Comparison of ENCODE assay signal across 10 cellular contexts in genomic region chr19:48481846-48482639, GRCh38. TPM values are rescaled to one million over a fixed set of nuclear protein-coding genes. Genes with fewer than 3 reads are reported as not detected.
A peak's percentile ranks its signal among the peaks of the same experiment; 100 is the strongest.
DNase-seq lines count a peak whose midpoint lies in the region; ATAC-seq, FAIRE-seq and TF ChIP-seq lines count a peak whose summit lies in the region.
"Had no signal": no experiment of that assay in that cellular context is flagged by ENCODE, and none has a peak within 500 bp of the region (broad histone marks: within the 10 kb centered on the region; RNA-seq: fewer than 3 reads in every experiment).

No MANE protein-coding gene starts in this region.

- in situ Hi-C loops in GM12878 (cut with MboI): no loop called here

- no peak for TF ChIP-seq EP300 in GM12878 (IDR thresholded peaks at IDR 0.05; ENCODE audit: borderline replicate concordance in 1 of 2, control insufficient read depth in 1 of 2, low read depth in 2 of 2, low read length in 2 of 2)

- H3K9ac ChIP-seq in GM12878 (ENCODE audit: control insufficient read depth, insufficient read depth, low read length): no peak overlapping the region

- no peak for TF ChIP-seq RAD21 in GM12878 (IDR thresholded peaks at IDR 0.05; ENCODE audit: insufficient read depth, low read depth, low read length)

- 84% methylated on average over 7 of the region's 7 CpGs for WGBS in GM12878 (ENCODE audit: insufficient coverage, insufficient replicate concordance, low lambda C conversion rate, missing lambda C conversion rate)

- H3K9me3 ChIP-seq in GM12878 (replicated peaks; ENCODE audit: control insufficient read depth, insufficient read depth, low read length): no peaks in the 10 kb centered on the region
- H3K9me3 ChIP-seq: prostate gland had no signal

- H3K79me2 ChIP-seq in GM12878 (ENCODE audit: control insufficient read depth, insufficient read depth, low read length): no peaks in the 10 kb centered on the region

- ATAC-seq in GM12878: no peak
- no peak for ATAC-seq in naive thymus-derived CD8-positive, alpha-beta T cell

- no peak for FAIRE-seq in GM12878 (lab: Jason Lieb, UNC)

- SMC1A ChIA-PET in GM12878 (lab: Charles Lee; ENCODE audit: uncharacterized antibody, unreplicated experiment): no interaction called here

- no peaks in the 10 kb centered on the region for H3K36me3 ChIP-seq in GM12878 (ENCODE audit: control insufficient read depth in 2 of 2, insufficient read depth in 2 of 2, low read length in 1 of 2)
- H3K36me3 ChIP-seq: prostate gland had no signal

- H2AFZ ChIP-seq in GM12878 (ENCODE audit: control insufficient read depth, low read depth, low read length): no peak overlapping the region

- no peak overlapping the region for H3K4me3 ChIP-seq in GM12878

- H3K27me3 ChIP-seq in GM12878 (replicated peaks in 1 of 2; ENCODE audit: control insufficient read depth in 2 of 2, insufficient read depth in 2 of 2, low read length in 1 of 2): no peaks in the 10 kb centered on the region

- H4K20me1 ChIP-seq in GM12878 (ENCODE audit: control insufficient read depth, insufficient read depth): no peaks in the 10 kb centered on the region

- peaks cover 14% of the 10 kb centered on the region for H3K36me3 Mint-ChIP-seq in HFFc6 (ENCODE audit: low read depth)
- H3K36me3 Mint-ChIP-seq in naive thymus-derived CD8-positive, alpha-beta T cell: peaks cover 0 to 6% (median 0%) of the 10 kb centered on the region in 3 donors

- no peaks in the 10 kb centered on the region for H3K9me3 Mint-ChIP-seq in HFFc6
- H3K9me3 Mint-ChIP-seq in naive thymus-derived CD8-positive, alpha-beta T cell: no peaks in the 10 kb centered on the region

- intact Hi-C loops in GM12878 (cut with micrococcal nuclease; ENCODE audit: unreplicated experiment): no loop called here

- CTCF ChIA-PET in GM12878 (lab: Yijun Ruan, JAX): interaction anchor here (0.7 to 2.2 kb wide), 2 partner anchors 8 kb away, joined by 3 to 10 read pairs; no protein-coding TSS in a partner anchor

- peaks cover 49% of the 10 kb centered on the region for H3K4me1 Mint-ChIP-seq in HFFc6 (ENCODE audit: low read depth)
- peaks cover 13 to 38% (median 25%) of the 10 kb centered on the region in 4 donors for H3K4me1 Mint-ChIP-seq in naive thymus-derived CD8-positive, alpha-beta T cell

- no peak for TF ChIP-seq POLR2A in GM12878 (IDR thresholded peaks at IDR 0.05; ENCODE audit: low read depth, low read length)

- DNase-seq in NCI-H82 (lab: John Stamatoyannopoulos, UW) (peak; percentile 49), NCI-H82 treated with DMSO at 0.1 percent for 48 hours (lab: John Stamatoyannopoulos, UW; ENCODE audit: unreplicated experiment) (no peak), HFFc6 (peak; percentile 60), GM12878 (ENCODE audit: low read depth, low spot score) (no peak), SW480 (ENCODE audit: low spot score) (no peak), NCI-H2171 (lab: John Stamatoyannopoulos, UW) (no peak), NCI-H1092 treated with DMSO at 0.1 percent for 48 hours (lab: John Stamatoyannopoulos, UW) (no peak)
- DNase-seq in naive thymus-derived CD8-positive, alpha-beta T cell: no peak
- DNase-seq: effector memory CD4-positive, alpha-beta T cell had no signal

- no peak overlapping the region for H3K4me2 ChIP-seq in GM12878 (ENCODE audit: control insufficient read depth, insufficient read depth)

- peaks cover 15% of the 10 kb centered on the region for H3K27me3 Mint-ChIP-seq in HFFc6 (ENCODE audit: insufficient read depth)
- no peaks in the 10 kb centered on the region for H3K27me3 Mint-ChIP-seq in naive thymus-derived CD8-positive, alpha-beta T cell

- TF ChIP-seq CTCF in HFFc6 (IDR thresholded peaks at IDR 0.05) (no peak), GM12878 (IDR thresholded peaks at IDR 0.05 in 2 of 3, conservative IDR thresholded peaks at IDR 0.05 in 1 of 3; ENCODE audit: control insufficient read depth in 2 of 3, extremely low read depth in 1 of 3, insufficient read depth in 1 of 3, low read depth in 3 of 3, low read length in 3 of 3) (no peak)

- TSS peak; percentile 48 for BruUV-seq in GM12878 (replicated peaks; lab: Mats Ljungman, UMichigan)

- RAD21 ChIA-PET in GM12878 (lab: Charles Lee; ENCODE audit: unreplicated experiment): no interaction called here

- POLR2A ChIA-PET in GM12878 (lab: Charles Lee): no interaction called here
- POLR2A ChIA-PET in naive thymus-derived CD8-positive, alpha-beta T cell (lab: Charles Lee): interaction anchor here (1.1 to 2.9 kb wide), 4 partner anchors 8 to 36 kb away, joined by 5 to 21 read pairs (median 14); partner anchors contain the start of gene GRWD1

- peak overlapping the region; percentile 36 for H3K4me3 Mint-ChIP-seq in HFFc6
- peak overlapping the region; percentile 63 to 95 (median 86) for H3K4me3 Mint-ChIP-seq in naive thymus-derived CD8-positive, alpha-beta T cell

- no peaks in the 10 kb centered on the region for H3K4me1 ChIP-seq in GM12878 (ENCODE audit: control insufficient read depth, insufficient read depth, low read length)
- H3K4me1 ChIP-seq: prostate gland had no signal

- H3K27ac Mint-ChIP-seq in HFFc6: peak overlapping the region; percentile 74
- peak overlapping the region in 8 of 10 donors; percentile 40 to 88 (median 62) for H3K27ac Mint-ChIP-seq in naive thymus-derived CD8-positive, alpha-beta T cell

- no peak overlapping the region for H3K27ac ChIP-seq in GM12878 (ENCODE audit: control insufficient read depth, insufficient read depth)

RNA-seq across cellular contexts. Expression of gene CYTH2, which starts 12.9 kb away (rescaled TPM):
- total RNA-seq in HFFc6 (2021; fragmentation: NEBNext Ultra II Directional; extraction: Animal tissue kit (Norgen Biotek cat#: 25700)): 10 to 100 TPM; 46.2 to 49.5 (median 47.1) TPM
- total RNA-seq in GM12878 (2013; cell fraction: nucleolus; rRNA removed): 43.7 and 54.0 TPM in 2 replicates
- total RNA-seq in GM12878 (2014; rRNA removed) (18.5 and 24.6 TPM in 2 replicates), GM12878 (2014; rRNA removed; fragmentation: Illumina TruSeq; extraction: Trizol) (11.0 and 13.9 TPM in 2 replicates), GM12878 (2021) (28.2 and 29.9 TPM in 2 replicates)
- polyA plus RNA-seq in GM12878 (2011; ENCODE audit: low read depth): 13.5 TPM
- polyA plus RNA-seq in GM12878 (2011; rRNA removed) (16.0 and 26.4 TPM in 2 replicates), GM12878 (2014; fragmentation: Illumina TruSeq; extraction: Trizol) (8.6 and 18.8 TPM in 2 replicates), GM12878 (2014; fragmentation: Nextera tagmentation; extraction: Ambion mirVana) (1 to 10 TPM; 1.3 to 1.6 TPM), GM12878 (2014; rRNA removed) (26.6 and 28.7 TPM in 2 replicates), GM12878 (2016; fragmentation: Nextera tagmentation; extraction: Ambion mirVana) (10 to 100 TPM; 25.6 to 31.9 TPM)
- polyA plus RNA-seq in GM12878 (2011; cell fraction: cytosol; rRNA removed): 29.0 and 32.3 TPM in 2 replicates
- 58.9 and 66.4 TPM in 2 replicates for polyA plus RNA-seq in GM12878 (2011; cell fraction: nucleus; rRNA removed)
- 21.4 and 25.9 TPM in 2 replicates for polyA plus RNA-seq in GM12878 (2012)
- 21.4 and 34.4 TPM in 2 replicates for polyA minus RNA-seq in GM12878 (2011; rRNA and poly(A)+ RNA removed)
- 7.7 and 7.9 TPM in 2 replicates for polyA minus RNA-seq in GM12878 (2011; cell fraction: cytosol; rRNA and poly(A)+ RNA removed)
- 17.8 and 26.8 TPM in 2 replicates for polyA minus RNA-seq in GM12878 (2011; cell fraction: nucleus; rRNA and poly(A)+ RNA removed)
- 10 to 100 TPM; 72.2 to 77.7 TPM for total RNA-seq in naive thymus-derived CD8-positive, alpha-beta T cell
- polyA plus RNA-seq in naive thymus-derived CD8-positive, alpha-beta T cell: 10 to 100 TPM; 20.5 to 32.0 (median 28.2) TPM

RNA-seq across cellular contexts. Expression of gene KCNJ14, which starts 26.7 kb away (rescaled TPM):
- total RNA-seq in HFFc6 (2021; fragmentation: NEBNext Ultra II Directional; extraction: Animal tissue kit (Norgen Biotek cat#: 25700)): under 1 TPM; 0.33 to 0.90 (median 0.51) TPM
- total RNA-seq in GM12878 (2013; cell fraction: nucleolus; rRNA removed): 3.0 TPM in 2 replicates
- 0.38 and 0.40 TPM in 2 replicates for total RNA-seq in GM12878 (2014; rRNA removed)
- total RNA-seq in GM12878 (2014; rRNA removed; fragmentation: Illumina TruSeq; extraction: Trizol): 0.41 and 0.45 TPM in 2 replicates
- 1.3 and 1.4 TPM in 2 replicates for total RNA-seq in GM12878 (2021)
- polyA plus RNA-seq in GM12878 (2011; ENCODE audit: low read depth): 0.38 TPM
- polyA plus RNA-seq in GM12878 (2011; rRNA removed): 0.16 and 0.24 TPM in 2 replicates
- polyA plus RNA-seq in GM12878 (2011; cell fraction: cytosol; rRNA removed): 0.19 and 0.22 TPM in 2 replicates
- polyA plus RNA-seq in GM12878 (2011; cell fraction: nucleus; rRNA removed): 1.2 TPM in 2 replicates
- 0.51 and 0.62 TPM in 2 replicates for polyA plus RNA-seq in GM12878 (2012)
- polyA plus RNA-seq in GM12878 (2014; fragmentation: Illumina TruSeq; extraction: Trizol): 0.48 and 0.59 TPM in 2 replicates
- under 1 TPM; 0.26 to 0.34 TPM for polyA plus RNA-seq in GM12878 (2014; fragmentation: Nextera tagmentation; extraction: Ambion mirVana)
- 0.72 and 0.93 TPM in 2 replicates for polyA plus RNA-seq in GM12878 (2014; rRNA removed)
- polyA plus RNA-seq in GM12878 (2016; fragmentation: Nextera tagmentation; extraction: Ambion mirVana): under 1 TPM; 0.30 to 0.68 TPM
- polyA minus RNA-seq in GM12878 (2011; rRNA and poly(A)+ RNA removed): 0.73 and 1.3 TPM in 2 replicates
- 0.21 and 0.27 TPM in 2 replicates for polyA minus RNA-seq in GM12878 (2011; cell fraction: cytosol; rRNA and poly(A)+ RNA removed)
- polyA minus RNA-seq in GM12878 (2011; cell fraction: nucleus; rRNA and poly(A)+ RNA removed): 0.60 and 1.5 TPM in 2 replicates
- total RNA-seq in naive thymus-derived CD8-positive, alpha-beta T cell: 1 to 10 TPM; 2.7 to 2.9 TPM
- polyA plus RNA-seq in naive thymus-derived CD8-positive, alpha-beta T cell: under 1 TPM in 2 of 3 donors, not detected in 1; 0.39 to 0.42 TPM

RNA-seq across cellular contexts. Expression of gene LMTK3, which starts 29.6 kb away (rescaled TPM):
- total RNA-seq in HFFc6 (2021; fragmentation: NEBNext Ultra II Directional; extraction: Animal tissue kit (Norgen Biotek cat#: 25700)): under 1 TPM; 0.21 to 0.88 (median 0.60) TPM
- total RNA-seq in GM12878 (2013; cell fraction: nucleolus; rRNA removed): 0.44 and 0.67 TPM in 2 replicates
- under 0.01 and 0.05 TPM in 2 replicates for total RNA-seq in GM12878 (2014; rRNA removed)
- 0.04 TPM in 1 of 2 replicates, not detected in the other for total RNA-seq in GM12878 (2014; rRNA removed; fragmentation: Illumina TruSeq; extraction: Trizol)
- total RNA-seq in GM12878 (2021): 0.28 and 0.51 TPM in 2 replicates
- polyA plus RNA-seq in GM12878 (2011; ENCODE audit: low read depth): 0.07 TPM
- 0.05 TPM in 1 of 2 replicates, not detected in the other for polyA plus RNA-seq in GM12878 (2011; rRNA removed)
- polyA plus RNA-seq in GM12878 (2011; cell fraction: cytosol; rRNA removed): 0.09 and 0.17 TPM in 2 replicates
- polyA plus RNA-seq in GM12878 (2011; cell fraction: nucleus; rRNA removed): 0.16 and 0.37 TPM in 2 replicates
- 0.52 and 0.73 TPM in 2 replicates for polyA plus RNA-seq in GM12878 (2012)
- polyA plus RNA-seq in GM12878 (2014; fragmentation: Illumina TruSeq; extraction: Trizol): 0.01 TPM in 1 of 2 replicates, not detected in the other
- polyA plus RNA-seq in GM12878 (2014; fragmentation: Nextera tagmentation; extraction: Ambion mirVana): not detected
- polyA plus RNA-seq in GM12878 (2014; rRNA removed): 0.14 and 0.27 TPM in 2 replicates
- polyA plus RNA-seq in GM12878 (2016; fragmentation: Nextera tagmentation; extraction: Ambion mirVana): under 1 TPM in 1 of 2 experiments, not detected in 1; 0.03 TPM
- polyA minus RNA-seq in GM12878 (2011; rRNA and poly(A)+ RNA removed): 0.10 TPM in 1 of 2 replicates, not detected in the other
- polyA minus RNA-seq in GM12878 (2011; cell fraction: cytosol; rRNA and poly(A)+ RNA removed): 0.21 TPM in 1 of 2 replicates, not detected in the other
- under 0.01 and 0.10 TPM in 2 replicates for polyA minus RNA-seq in GM12878 (2011; cell fraction: nucleus; rRNA and poly(A)+ RNA removed)
- 10 to 100 TPM; 21.4 to 21.5 TPM for total RNA-seq in naive thymus-derived CD8-positive, alpha-beta T cell
- polyA plus RNA-seq in naive thymus-derived CD8-positive, alpha-beta T cell: under 1 TPM in 1 of 3 donors, not detected in 2; 0.15 TPM

RNA-seq across cellular contexts. Expression of gene GRWD1, which starts 36.3 kb away (rescaled TPM):
- 10 to 100 TPM; 36.2 to 53.5 (median 41.7) TPM for total RNA-seq in HFFc6 (2021; fragmentation: NEBNext Ultra II Directional; extraction: Animal tissue kit (Norgen Biotek cat#: 25700))
- total RNA-seq in GM12878 (2013; cell fraction: nucleolus; rRNA removed): 22.0 and 26.3 TPM in 2 replicates
- 26.5 and 30.6 TPM in 2 replicates for total RNA-seq in GM12878 (2014; rRNA removed)
- total RNA-seq in GM12878 (2014; rRNA removed; fragmentation: Illumina TruSeq; extraction: Trizol): 22.4 and 30.9 TPM in 2 replicates
- total RNA-seq in GM12878 (2021): 75.8 and 79.0 TPM in 2 replicates
- 6.1 TPM for polyA plus RNA-seq in GM12878 (2011; ENCODE audit: low read depth)
- 17.4 and 26.4 TPM in 2 replicates for polyA plus RNA-seq in GM12878 (2011; rRNA removed)
- polyA plus RNA-seq in GM12878 (2011; cell fraction: cytosol; rRNA removed): 33.3 and 42.0 TPM in 2 replicates
- 24.8 and 43.8 TPM in 2 replicates for polyA plus RNA-seq in GM12878 (2011; cell fraction: nucleus; rRNA removed)
- 20.2 and 22.0 TPM in 2 replicates for polyA plus RNA-seq in GM12878 (2012)
- 9.2 and 14.0 TPM in 2 replicates for polyA plus RNA-seq in GM12878 (2014; fragmentation: Illumina TruSeq; extraction: Trizol)
- polyA plus RNA-seq in GM12878 (2014; fragmentation: Nextera tagmentation; extraction: Ambion mirVana): 1 to 10 TPM; 1.4 to 3.0 TPM
- 44.6 and 46.5 TPM in 2 replicates for polyA plus RNA-seq in GM12878 (2014; rRNA removed)
- 100 to 1,000 TPM; 103 TPM for polyA plus RNA-seq in GM12878 (2016; fragmentation: Nextera tagmentation; extraction: Ambion mirVana)
- 12.8 and 20.6 TPM in 2 replicates for polyA minus RNA-seq in GM12878 (2011; rRNA and poly(A)+ RNA removed)
- 14.4 and 21.1 TPM in 2 replicates for polyA minus RNA-seq in GM12878 (2011; cell fraction: cytosol; rRNA and poly(A)+ RNA removed)
- 9.4 and 20.5 TPM in 2 replicates for polyA minus RNA-seq in GM12878 (2011; cell fraction: nucleus; rRNA and poly(A)+ RNA removed)
- 10 to 100 TPM; 39.1 to 41.2 TPM for total RNA-seq in naive thymus-derived CD8-positive, alpha-beta T cell
- polyA plus RNA-seq in naive thymus-derived CD8-positive, alpha-beta T cell: 10 to 100 TPM; 32.9 to 59.9 (median 40.3) TPM

Comparison
In these comparisons a context has a peak if more than half of its experiments do, and no peak if none do; other contexts are left out.
1. DNase-seq: peak in NCI-H82 (single experiment) and HFFc6 (single experiment); none in NCI-H82 treated with DMSO at 0.1 percent for 48 hours (single experiment), GM12878 (single experiment), naive thymus-derived CD8-positive, alpha-beta T cell (0 of 10), SW480 (single experiment), NCI-H2171 (single experiment) and NCI-H1092 treated with DMSO at 0.1 percent for 48 hours (single experiment).
2. RNA of gene LMTK3, which starts 29.6 kb away (total RNA-seq): 21.4 to 21.5 TPM in naive thymus-derived CD8-positive, alpha-beta T cell; 0.21 to 0.88 TPM in HFFc6 and under 0.01 to 0.67 TPM in GM12878; every median in the first group is over 10 times any median in the second.